ENCODE assay signal across 8 cellular contexts in the genomic region with DNA sequence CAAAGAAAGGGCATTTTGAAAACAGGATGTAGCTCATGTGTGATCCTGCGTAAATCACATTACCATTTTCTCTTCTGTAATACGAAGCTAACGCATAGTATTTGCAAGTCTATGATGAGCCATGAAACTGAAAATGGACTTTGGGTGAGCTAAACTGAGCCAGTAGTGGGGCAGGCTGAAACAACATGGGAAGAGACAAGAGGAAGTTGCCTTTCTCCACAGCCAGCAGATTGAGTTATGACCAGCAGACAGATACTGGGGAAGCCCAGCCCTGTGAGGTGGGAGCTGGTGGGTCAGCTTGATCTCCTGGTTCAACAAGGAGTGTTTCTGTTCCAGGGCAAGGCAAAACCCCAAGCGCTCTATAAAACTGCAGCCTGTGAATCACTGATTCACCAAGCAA. TPM values are rescaled to one million over a fixed set of nuclear protein-coding genes. Genes with fewer than 3 reads are reported as not detected.
A peak's percentile ranks its signal among the peaks of the same experiment; 100 is the strongest.
DNase-seq lines count a peak whose midpoint lies in the region; ATAC-seq and TF ChIP-seq lines count a peak whose summit lies in the region.

No MANE protein-coding gene starts in this region.

- no peak for TF ChIP-seq CTCF in type B pancreatic cell (conservative IDR thresholded peaks at IDR 0.05)

- no peaks in the 10 kb centered on the region for H3K9me3 Mint-ChIP-seq in naive B cell
- no peaks in the 10 kb centered on the region for H3K9me3 Mint-ChIP-seq in type B pancreatic cell

- H3K4me1 Mint-ChIP-seq in naive B cell (peaks cover 74 to 97% (median 91%) of the 10 kb centered on the region in 3 donors), type B pancreatic cell (ENCODE audit: unreplicated experiment) (peaks cover 41% of the 10 kb centered on the region)

- H3K4me3 Mint-ChIP-seq in naive B cell: peak overlapping the region; percentile 12 to 86 (median 60)
- no peak overlapping the region for H3K4me3 Mint-ChIP-seq in type B pancreatic cell

- ATAC-seq in GM18519 (IDR thresholded peaks at IDR 0.05; ENCODE audit: low FRiP score, unreplicated experiment) (peak; percentile 56), HG02610 (IDR thresholded peaks at IDR 0.05; ENCODE audit: unreplicated experiment) (peak; percentile 42), naive B cell (ENCODE audit: low read depth in 2 of 2) (peak; percentile 43 to 50), HG02759 (IDR thresholded peaks at IDR 0.05; ENCODE audit: unreplicated experiment) (no peak)

- H3K27ac Mint-ChIP-seq in naive B cell (peak overlapping the region; percentile 37 to 96 (median 82)), type B pancreatic cell (no peak overlapping the region)

- DNase-seq in NOMO-1 treated with DMSO at 0.1 percent for 48 hours (lab: John Stamatoyannopoulos, UW; ENCODE audit: unreplicated experiment) (peak; percentile 92), naive B cell (no peak), type B pancreatic cell (ENCODE audit: extremely low spot score, unreplicated experiment) (no peak), NCI-H524 (lab: John Stamatoyannopoulos, UW) (no peak), DMS79 treated with DMSO at 0.1 percent for 48 hours (lab: John Stamatoyannopoulos, UW) (no peak)

- H3K36me3 Mint-ChIP-seq in naive B cell (peaks cover 0 to 6% of the 10 kb centered on the region in 2 donors), type B pancreatic cell (no peaks in the 10 kb centered on the region)

- no peaks in the 10 kb centered on the region for H3K27me3 Mint-ChIP-seq in naive B cell
- no peaks in the 10 kb centered on the region for H3K27me3 Mint-ChIP-seq in type B pancreatic cell

RNA-seq across cellular contexts. Expression of gene CYRIA, which starts 11.8 kb away (rescaled TPM):
- polyA plus RNA-seq in naive B cell (ENCODE audit: low read depth in 6 of 6): 10 to 100 TPM; 14.7 to 24.5 (median 17.6) TPM
- total RNA-seq in type B pancreatic cell (ENCODE audit: low replicate concordance): 6.5 and 28.2 TPM in 2 replicates
